Comparison of ENCODE assay signal across 22 cellular contexts in the genomic region with DNA sequence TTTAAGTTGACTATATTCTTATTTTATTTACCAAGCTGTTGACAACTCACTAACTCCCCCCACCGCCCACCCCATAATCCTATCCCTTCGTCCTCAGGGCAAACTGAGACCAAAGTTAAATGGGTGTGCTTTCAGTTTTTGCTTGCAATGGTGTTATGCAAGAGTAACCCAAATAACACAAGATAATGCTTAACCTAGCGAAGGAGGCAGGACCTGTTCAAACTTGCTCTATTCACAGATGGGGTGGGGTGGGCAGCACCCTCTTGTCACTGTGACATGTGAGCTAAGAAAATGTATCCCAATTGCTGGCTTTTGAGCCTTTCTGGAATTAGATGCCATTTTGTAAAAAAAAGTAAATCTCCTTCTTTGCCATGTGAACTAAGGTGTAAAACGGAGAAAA.
"Had no signal": no experiment of that assay in that cellular context is flagged by ENCODE, and none has a peak within 500 bp of the region (broad histone marks: within the 10 kb centered on the region; RNA-seq: fewer than 3 reads in every experiment).

No MANE protein-coding gene starts in this region.

- H3K36me3 ChIP-seq: esophagus squamous epithelium, thyroid gland had no signal

- H3K4me3 ChIP-seq: esophagus squamous epithelium, lung, thyroid gland had no signal

- FAIRE-seq: endothelial cell of umbilical vein, islet of Langerhans, urothelium cell line had no signal

- ATAC-seq: left colon, right cardiac atrium had no signal

- H3K9me3 ChIP-seq: esophagus squamous epithelium, thyroid gland had no signal

- H3K27ac ChIP-seq: esophagus squamous epithelium, VCaP had no signal

- H3K27me3 ChIP-seq: esophagus squamous epithelium, thyroid gland had no signal

- DNase-seq: activated CD4-positive, alpha-beta T cell treated with anti-CD3 and anti-CD28 coated beads, Interleukin-2, amount 50 U/mL, for 1 hour; activated CD4-positive, CD25-positive, alpha-beta regulatory T cell treated with anti-CD3 and anti-CD28 coated beads, Interleukin-2, amount 50 U/mL, for 72 hours; activated CD8-positive, alpha-beta memory T cell treated with anti-CD3 and anti-CD28 coated beads, Interleukin-2, amount 50 U/mL, for 4 hours; activated effector memory CD4-positive, alpha-beta T cell treated with anti-CD3 and anti-CD28 coated beads, Interleukin-2, amount 50 U/mL, for 16 hours; activated naive CD4-positive, alpha-beta T cell treated with anti-CD3 and anti-CD28 coated beads, Interleukin-2, amount 50 U/mL, for 16 hours; activated T-cell treated with anti-CD3 and anti-CD28 coated beads, Interleukin-2, amount 50 U/mL, for 48 hours; aorta; dermis blood vessel endothelial cell; effector memory CD4-positive, alpha-beta T cell; esophagus squamous epithelium; left colon; occipital lobe; right cardiac atrium; stimulated activated CD4-positive, alpha-beta T cell treated with anti-CD3 and anti-CD28 coated beads, Interleukin-2, amount 100 ng/mL, for 24 hours; stimulated activated naive CD4-positive, alpha-beta T cell treated with Interleukin-2 at 50 U/mL for 16 hours; T-helper 2 cell; thyroid gland had no signal
